Comparison of ENCODE assay signal across 20 cellular contexts in the genomic region with DNA sequence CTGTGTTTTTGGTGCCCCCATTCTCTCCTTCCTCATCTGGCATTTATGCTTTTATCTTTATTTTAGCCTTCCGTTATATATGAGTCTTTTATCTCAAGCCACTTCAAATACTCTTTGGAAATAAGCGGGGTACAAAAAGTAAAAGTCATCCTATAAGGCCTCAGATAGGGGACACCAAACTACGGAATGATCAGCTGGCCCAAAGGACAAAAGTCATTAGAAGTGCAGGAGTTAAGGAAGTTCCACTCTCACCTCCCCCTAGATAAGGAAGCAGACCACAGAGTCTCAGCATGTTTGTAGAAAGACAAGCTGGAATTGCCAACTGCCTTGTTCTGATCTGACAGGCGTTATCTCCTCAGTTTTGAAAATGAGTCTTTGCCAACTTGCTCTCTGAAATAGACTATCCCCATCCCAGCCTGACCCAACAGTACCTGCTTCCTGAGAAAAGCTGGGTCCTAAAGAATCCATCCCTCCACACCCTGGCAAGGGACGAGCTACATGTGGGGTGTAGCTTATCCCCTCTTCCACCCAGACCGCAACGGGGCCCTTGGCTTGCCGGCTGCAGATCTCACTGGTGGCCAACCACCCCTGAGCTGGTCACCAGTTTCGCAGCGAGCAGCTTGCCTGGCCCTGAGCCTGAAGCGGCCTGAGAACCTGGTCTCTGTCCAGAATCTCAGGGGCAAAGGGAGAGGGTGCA. TPM values are rescaled to one million over a fixed set of nuclear protein-coding genes. Genes with fewer than 3 reads are reported as not detected.
DNase-seq lines count a peak whose midpoint lies in the region; ATAC-seq, FAIRE-seq and TF ChIP-seq lines count a peak whose summit lies in the region.
"Had no signal": no experiment of that assay in that cellular context is flagged by ENCODE, and none has a peak within 500 bp of the region (broad histone marks: within the 10 kb centered on the region; RNA-seq: fewer than 3 reads in every experiment).

No MANE protein-coding gene starts in this region.

- no peak for FAIRE-seq in HepG2 (lab: Jason Lieb, UNC)
- FAIRE-seq: A549, islet of Langerhans had no signal

- CTCF ChIA-PET in MCF 10A (lab: Yijun Ruan, JAX) (no interaction called here), HepG2 (lab: Yijun Ruan, JAX; ENCODE audit: low intra/inter-chr PET ratio, low total read pairs) (no interaction called here)

- no peak overlapping the region for H2AFZ ChIP-seq in HepG2 (ENCODE audit: low read length)
- H2AFZ ChIP-seq: PC-9 had no signal

- H4K20me1 ChIP-seq in HepG2 (ENCODE audit: insufficient read depth, low read length): no peaks in the 10 kb centered on the region

- H3K4me1 ChIP-seq in breast epithelium (no peaks in the 10 kb centered on the region), HepG2 (ENCODE audit: insufficient read depth, low read length) (peaks cover 11% of the 10 kb centered on the region; the same call in 1 of the 2 replicates)
- H3K4me1 ChIP-seq: A549 had no signal

- no peak overlapping the region for H3K4me3 Mint-ChIP-seq in MCF 10A (ENCODE audit: unreplicated experiment)
- H3K4me3 Mint-ChIP-seq: CD4-positive, alpha-beta T cell; mesothelial cell of epicardium had no signal

- H3K9me3 Mint-ChIP-seq in MCF 10A (ENCODE audit: unreplicated experiment): no peaks in the 10 kb centered on the region
- H3K9me3 Mint-ChIP-seq: CD4-positive, alpha-beta T cell had no signal

- H3K27me3 Mint-ChIP-seq in MCF 10A (ENCODE audit: insufficient read depth, unreplicated experiment): no peaks in the 10 kb centered on the region
- H3K27me3 Mint-ChIP-seq: CD4-positive, alpha-beta T cell had no signal

- no peak for DNase-seq in MCF 10A (ENCODE audit: unreplicated experiment)
- no peak for DNase-seq in breast epithelium (ENCODE audit: low spot score in 2 of 2)
- peak; percentile 44 for DNase-seq in cerebellum (ENCODE audit: low spot score)
- DNase-seq in HepG2 (ENCODE audit: low spot score): no peak
- DNase-seq in GM20000 (ENCODE audit: low spot score): no peak
- DNase-seq in RPMI8226: no peak
- no peak for DNase-seq in mucosa of gallbladder (ENCODE audit: low spot score)
- DNase-seq in NCI-H187 treated with DMSO at 0.1 percent for 48 hours (lab: John Stamatoyannopoulos, UW): no peak
- DNase-seq: activated gamma-delta T cell; CD4-positive, alpha-beta T cell; DND-41; NCI-H2029 treated with DMSO at 0.1 percent for 48 hours; NCI-H510A treated with DMSO at 0.1 percent for 48 hours; occipital lobe; PC-9; stimulated activated naive CD4-positive, alpha-beta T cell had no signal

- H3K27ac ChIP-seq in breast epithelium: no peak overlapping the region
- H3K27ac ChIP-seq in HepG2 (ENCODE audit: extremely low read length, insufficient read depth, low read length): no peak overlapping the region
- H3K27ac ChIP-seq: A549, PC-9 had no signal

- intact Hi-C loops in MCF 10A (cut with micrococcal nuclease) (no loop called here), breast epithelium (cut with DNase I; ENCODE audit: low total_unique reads) (no loop called here), HepG2 (cut with micrococcal nuclease; ENCODE audit: unreplicated experiment) (no loop called here)

- no peak for TF ChIP-seq POLR2A in breast epithelium (IDR thresholded peaks at IDR 0.05)
- no peak for TF ChIP-seq POLR2A in HepG2 (IDR thresholded peaks at IDR 0.05; ENCODE audit: insufficient read depth in 1 of 2, low read depth in 2 of 2, low read length in 2 of 2)

- in situ Hi-C loops in HepG2 (cut with HindIII; ENCODE audit: extremely low pct_ligation_motif_present, low pct_unique_long_range_greater_than_20kb): no loop called here

- no peaks in the 10 kb centered on the region for H3K36me3 Mint-ChIP-seq in MCF 10A (ENCODE audit: insufficient read depth, unreplicated experiment)

- TF ChIP-seq EP300 in HepG2 (IDR thresholded peaks at IDR 0.05; ENCODE audit: low read depth in 2 of 2, low read length in 2 of 2) (no peak), HepG2 (CRISPR knock-in tag; IDR thresholded peaks at IDR 0.05; ENCODE audit: borderline replicate concordance) (no peak)

- no peak for ATAC-seq in HepG2
- ATAC-seq: A549, esophagus mucosa had no signal

- H3K9ac ChIP-seq in HepG2 (ENCODE audit: insufficient read depth, low read depth, low read length): no peak overlapping the region

- H3K9me3 ChIP-seq in breast epithelium (no peaks in the 10 kb centered on the region), HepG2 (ENCODE audit: low read length) (no peaks in the 10 kb centered on the region)
- H3K9me3 ChIP-seq: A549 had no signal

- 96% methylated on average over 7 of the region's 11 CpGs for WGBS in HepG2 (ENCODE audit: low lambda C conversion rate)

- POLR2A ChIA-PET in MCF 10A (lab: Yijun Ruan, JAX): no interaction called here
- POLR2A ChIA-PET in HepG2 (lab: Yijun Ruan, JAX): no interaction called here

- H3K79me2 ChIP-seq in HepG2 (ENCODE audit: insufficient read depth, low read length): no peaks in the 10 kb centered on the region

- H3K4me2 ChIP-seq in HepG2 (ENCODE audit: low read depth, low read length): no peak overlapping the region
- H3K4me2 ChIP-seq: A549, PC-9 had no signal

- H3K4me3 ChIP-seq in breast epithelium (no peak overlapping the region), HepG2 (replicated peaks in 1 of 3; ENCODE audit: insufficient read depth in 1 of 3, low read depth in 2 of 3, low read length in 3 of 3) (no peak overlapping the region)
- H3K4me3 ChIP-seq: A549, PC-9 had no signal

- TF ChIP-seq CTCF in MCF 10A (IDR thresholded peaks at IDR 0.05; ENCODE audit: unreplicated experiment) (no peak), breast epithelium (IDR thresholded peaks at IDR 0.05) (no peak), HepG2 (CRISPR knock-in tag; IDR thresholded peaks at IDR 0.05) (no peak), GM20000 (IDR thresholded peaks at IDR 0.05; ENCODE audit: extremely low read depth, missing control alignments) (no peak)

- H3K36me3 ChIP-seq in breast epithelium (no peaks in the 10 kb centered on the region), HepG2 (replicated peaks in 1 of 2; ENCODE audit: control insufficient read depth in 1 of 2, insufficient read depth in 2 of 2, low read length in 2 of 2) (peaks cover 3 to 45% of the 10 kb centered on the region in 2 experiments)

- no peaks in the 10 kb centered on the region for H3K4me1 Mint-ChIP-seq in MCF 10A (ENCODE audit: insufficient read depth, unreplicated experiment)
- H3K4me1 Mint-ChIP-seq: mesothelial cell of epicardium had no signal

- H3K27ac Mint-ChIP-seq in MCF 10A (ENCODE audit: low read depth, unreplicated experiment): peak overlapping the region; percentile 36
- H3K27ac Mint-ChIP-seq: CD4-positive, alpha-beta T cell; mesothelial cell of epicardium had no signal

- BruUV-seq in MCF 10A (replicated peaks; lab: Mats Ljungman, UMichigan) (no TSS peak), HepG2 (replicated peaks; lab: Mats Ljungman, UMichigan) (TSS peak; percentile 39)

- H3K27me3 ChIP-seq in breast epithelium (no peaks in the 10 kb centered on the region), HepG2 (ENCODE audit: control insufficient read depth in 1 of 2, insufficient read depth in 2 of 2, low read length in 2 of 2) (no peaks in the 10 kb centered on the region)

- no peak for TF ChIP-seq RAD21 in HepG2 (CRISPR knock-in tag; IDR thresholded peaks at IDR 0.05)

RNA-seq across cellular contexts. Expression of gene FADS2, which starts 13.7 kb away (rescaled TPM):
- total RNA-seq in MCF 10A (2022) (7.5 and 20.6 TPM in 2 replicates), breast epithelium (10 to 100 TPM in 1 of 3 donors, 1 to 10 TPM in 2; 5.6 to 35.8 (median 7.5) TPM), cerebellum (88.6 TPM), HepG2 (2016; rRNA removed; fragmentation: Illumina TruSeq; extraction: Trizol) (54.7 and 124 TPM in 2 replicates), mucosa of gallbladder (34.5 TPM)
- 17.6 and 17.8 TPM in 2 replicates for total RNA-seq in HepG2 (2016; cell fraction: cytosol; rRNA removed; fragmentation: Illumina TruSeq; extraction: Trizol; ENCODE audit: low read depth)
- 51.3 and 120 TPM in 2 replicates for total RNA-seq in HepG2 (2016; cell fraction: insoluble cytoplasmic fraction; rRNA removed; fragmentation: Illumina TruSeq; extraction: Trizol)
- 42.1 and 45.1 TPM in 2 replicates for total RNA-seq in HepG2 (2016; cell fraction: membrane; rRNA removed; fragmentation: Illumina TruSeq; extraction: Trizol)
- total RNA-seq in HepG2 (2016; cell fraction: nucleus; rRNA removed; fragmentation: Illumina TruSeq; extraction: Trizol): 103 and 115 TPM in 2 replicates
- 90.1 and 125 TPM in 2 replicates for polyA plus RNA-seq in HepG2 (2011; rRNA removed)
- 66.9 and 93.5 TPM in 2 replicates for polyA plus RNA-seq in HepG2 (2011; cell fraction: cytosol; rRNA removed)
- 77.8 and 97.6 TPM in 2 replicates for polyA plus RNA-seq in HepG2 (2011; cell fraction: nucleus; rRNA removed)
- polyA plus RNA-seq in HepG2 (2012): 111 and 112 TPM in 2 replicates
- polyA plus RNA-seq in HepG2 (2016; cell fraction: cytosol; fragmentation: Illumina TruSeq; extraction: Trizol; ENCODE audit: low read depth): 16.3 and 18.5 TPM in 2 replicates
- 43.7 and 53.6 TPM in 2 replicates for polyA plus RNA-seq in HepG2 (2016; cell fraction: insoluble cytoplasmic fraction; fragmentation: Illumina TruSeq; extraction: Trizol; ENCODE audit: low read depth)
- polyA plus RNA-seq in HepG2 (2016; cell fraction: membrane; fragmentation: Illumina TruSeq; extraction: Trizol; ENCODE audit: low read depth): 27.1 and 32.3 TPM in 2 replicates
- polyA plus RNA-seq in HepG2 (2016; cell fraction: nucleus; fragmentation: Illumina TruSeq; extraction: Trizol; ENCODE audit: insufficient read depth, low read depth): 153 and 164 TPM in 2 replicates
- polyA minus RNA-seq in HepG2 (2011; rRNA and poly(A)+ RNA removed; ENCODE audit: low replicate concordance): 240 and 324 TPM in 2 replicates
- 65.5 and 71.3 TPM in 2 replicates for polyA minus RNA-seq in HepG2 (2011; cell fraction: cytosol; rRNA and poly(A)+ RNA removed)
- polyA minus RNA-seq in HepG2 (2011; cell fraction: nucleus; rRNA and poly(A)+ RNA removed): 23.2 and 36.6 TPM in 2 replicates

RNA-seq across cellular contexts. Expression of gene FADS1, which starts 25.0 kb away (rescaled TPM):
- total RNA-seq in MCF 10A (2022) (24.2 and 27.5 TPM in 2 replicates), breast epithelium (100 to 1,000 TPM in 1 of 3 donors, 10 to 100 TPM in 1, 1 to 10 TPM in 1; 8.8 to 112 (median 15.1) TPM), cerebellum (58.0 TPM), HepG2 (2016; rRNA removed; fragmentation: Illumina TruSeq; extraction: Trizol) (65.8 and 108 TPM in 2 replicates), mucosa of gallbladder (23.4 TPM)
- 28.4 and 32.7 TPM in 2 replicates for total RNA-seq in HepG2 (2016; cell fraction: cytosol; rRNA removed; fragmentation: Illumina TruSeq; extraction: Trizol; ENCODE audit: low read depth)
- total RNA-seq in HepG2 (2016; cell fraction: insoluble cytoplasmic fraction; rRNA removed; fragmentation: Illumina TruSeq; extraction: Trizol): 63.3 and 108 TPM in 2 replicates
- 64.5 and 65.2 TPM in 2 replicates for total RNA-seq in HepG2 (2016; cell fraction: membrane; rRNA removed; fragmentation: Illumina TruSeq; extraction: Trizol)
- total RNA-seq in HepG2 (2016; cell fraction: nucleus; rRNA removed; fragmentation: Illumina TruSeq; extraction: Trizol): 91.8 and 110 TPM in 2 replicates
- 91.8 and 98.4 TPM in 2 replicates for polyA plus RNA-seq in HepG2 (2011; rRNA removed)
- polyA plus RNA-seq in HepG2 (2011; cell fraction: cytosol; rRNA removed): 80.8 and 110 TPM in 2 replicates
- polyA plus RNA-seq in HepG2 (2011; cell fraction: nucleus; rRNA removed): 56.1 and 66.5 TPM in 2 replicates
- polyA plus RNA-seq in HepG2 (2012): 70.6 and 81.6 TPM in 2 replicates
- 18.4 and 22.5 TPM in 2 replicates for polyA plus RNA-seq in HepG2 (2016; cell fraction: cytosol; fragmentation: Illumina TruSeq; extraction: Trizol; ENCODE audit: low read depth)
- 56.1 and 57.8 TPM in 2 replicates for polyA plus RNA-seq in HepG2 (2016; cell fraction: insoluble cytoplasmic fraction; fragmentation: Illumina TruSeq; extraction: Trizol; ENCODE audit: low read depth)
- 34.4 and 36.5 TPM in 2 replicates for polyA plus RNA-seq in HepG2 (2016; cell fraction: membrane; fragmentation: Illumina TruSeq; extraction: Trizol; ENCODE audit: low read depth)
- 134 TPM in 2 replicates for polyA plus RNA-seq in HepG2 (2016; cell fraction: nucleus; fragmentation: Illumina TruSeq; extraction: Trizol; ENCODE audit: insufficient read depth, low read depth)
- 305 and 789 TPM in 2 replicates for polyA minus RNA-seq in HepG2 (2011; rRNA and poly(A)+ RNA removed; ENCODE audit: low replicate concordance)
- 108 and 118 TPM in 2 replicates for polyA minus RNA-seq in HepG2 (2011; cell fraction: cytosol; rRNA and poly(A)+ RNA removed)
- 63.0 and 82.7 TPM in 2 replicates for polyA minus RNA-seq in HepG2 (2011; cell fraction: nucleus; rRNA and poly(A)+ RNA removed)

RNA-seq across cellular contexts. Expression of gene FEN1, which starts 49.1 kb away (rescaled TPM):
- total RNA-seq in MCF 10A (2022): 19.9 and 21.5 TPM in 2 replicates
- total RNA-seq in breast epithelium: 1 to 10 TPM; 5.9 to 9.2 (median 8.5) TPM
- 15.2 TPM for total RNA-seq in cerebellum
- total RNA-seq in HepG2 (2016; rRNA removed; fragmentation: Illumina TruSeq; extraction: Trizol): 102 and 116 TPM in 2 replicates
- 9.9 and 12.9 TPM in 2 replicates for total RNA-seq in HepG2 (2016; cell fraction: cytosol; rRNA removed; fragmentation: Illumina TruSeq; extraction: Trizol; ENCODE audit: low read depth)
- 103 and 117 TPM in 2 replicates for total RNA-seq in HepG2 (2016; cell fraction: insoluble cytoplasmic fraction; rRNA removed; fragmentation: Illumina TruSeq; extraction: Trizol)
- total RNA-seq in HepG2 (2016; cell fraction: membrane; rRNA removed; fragmentation: Illumina TruSeq; extraction: Trizol): 25.3 and 31.0 TPM in 2 replicates
- 47.5 and 54.1 TPM in 2 replicates for total RNA-seq in HepG2 (2016; cell fraction: nucleus; rRNA removed; fragmentation: Illumina TruSeq; extraction: Trizol)
- 10.9 and 12.4 TPM in 2 replicates for polyA plus RNA-seq in HepG2 (2011; rRNA removed)
- polyA plus RNA-seq in HepG2 (2011; cell fraction: cytosol; rRNA removed): 11.9 and 14.6 TPM in 2 replicates
- polyA plus RNA-seq in HepG2 (2011; cell fraction: nucleus; rRNA removed): 4.0 and 5.3 TPM in 2 replicates
- polyA plus RNA-seq in HepG2 (2012): 11.2 and 20.0 TPM in 2 replicates
- 5.2 and 7.1 TPM in 2 replicates for polyA plus RNA-seq in HepG2 (2016; cell fraction: cytosol; fragmentation: Illumina TruSeq; extraction: Trizol; ENCODE audit: low read depth)
- polyA plus RNA-seq in HepG2 (2016; cell fraction: insoluble cytoplasmic fraction; fragmentation: Illumina TruSeq; extraction: Trizol; ENCODE audit: low read depth): 94.2 and 98.7 TPM in 2 replicates
- 12.2 and 15.7 TPM in 2 replicates for polyA plus RNA-seq in HepG2 (2016; cell fraction: membrane; fragmentation: Illumina TruSeq; extraction: Trizol; ENCODE audit: low read depth)
- polyA plus RNA-seq in HepG2 (2016; cell fraction: nucleus; fragmentation: Illumina TruSeq; extraction: Trizol; ENCODE audit: insufficient read depth, low read depth): 60.2 and 63.1 TPM in 2 replicates
- 25.3 and 218 TPM in 2 replicates for polyA minus RNA-seq in HepG2 (2011; rRNA and poly(A)+ RNA removed; ENCODE audit: low replicate concordance)
- 7.6 and 10.2 TPM in 2 replicates for polyA minus RNA-seq in HepG2 (2011; cell fraction: cytosol; rRNA and poly(A)+ RNA removed)
- polyA minus RNA-seq in HepG2 (2011; cell fraction: nucleus; rRNA and poly(A)+ RNA removed): 10.8 and 11.8 TPM in 2 replicates
- total RNA-seq in mucosa of gallbladder: 7.7 TPM

RNA-seq across cellular contexts. Expression of gene TMEM258, which starts 49.4 kb away (rescaled TPM):
- total RNA-seq in MCF 10A (2022) (184 and 300 TPM in 2 replicates), breast epithelium (10 to 100 TPM; 35.4 to 55.4 (median 35.7) TPM), cerebellum (74.4 TPM), HepG2 (2016; rRNA removed; fragmentation: Illumina TruSeq; extraction: Trizol) (164 and 175 TPM in 2 replicates), mucosa of gallbladder (116 TPM)
- 124 and 186 TPM in 2 replicates for total RNA-seq in HepG2 (2016; cell fraction: cytosol; rRNA removed; fragmentation: Illumina TruSeq; extraction: Trizol; ENCODE audit: low read depth)
- total RNA-seq in HepG2 (2016; cell fraction: insoluble cytoplasmic fraction; rRNA removed; fragmentation: Illumina TruSeq; extraction: Trizol): 157 and 180 TPM in 2 replicates
- 166 and 206 TPM in 2 replicates for total RNA-seq in HepG2 (2016; cell fraction: membrane; rRNA removed; fragmentation: Illumina TruSeq; extraction: Trizol)
- 83.5 and 96.3 TPM in 2 replicates for total RNA-seq in HepG2 (2016; cell fraction: nucleus; rRNA removed; fragmentation: Illumina TruSeq; extraction: Trizol)
- 363 and 424 TPM in 2 replicates for polyA plus RNA-seq in HepG2 (2011; rRNA removed)
- 333 and 381 TPM in 2 replicates for polyA plus RNA-seq in HepG2 (2011; cell fraction: cytosol; rRNA removed)
- polyA plus RNA-seq in HepG2 (2011; cell fraction: nucleus; rRNA removed): 70.6 and 77.2 TPM in 2 replicates
- 225 and 301 TPM in 2 replicates for polyA plus RNA-seq in HepG2 (2012)
- polyA plus RNA-seq in HepG2 (2016; cell fraction: cytosol; fragmentation: Illumina TruSeq; extraction: Trizol; ENCODE audit: low read depth): 181 and 226 TPM in 2 replicates
- 187 and 188 TPM in 2 replicates for polyA plus RNA-seq in HepG2 (2016; cell fraction: insoluble cytoplasmic fraction; fragmentation: Illumina TruSeq; extraction: Trizol; ENCODE audit: low read depth)
- 185 and 215 TPM in 2 replicates for polyA plus RNA-seq in HepG2 (2016; cell fraction: membrane; fragmentation: Illumina TruSeq; extraction: Trizol; ENCODE audit: low read depth)
- polyA plus RNA-seq in HepG2 (2016; cell fraction: nucleus; fragmentation: Illumina TruSeq; extraction: Trizol; ENCODE audit: insufficient read depth, low read depth): 173 and 175 TPM in 2 replicates
- 153 and 413 TPM in 2 replicates for polyA minus RNA-seq in HepG2 (2011; rRNA and poly(A)+ RNA removed; ENCODE audit: low replicate concordance)
- 79.2 and 82.2 TPM in 2 replicates for polyA minus RNA-seq in HepG2 (2011; cell fraction: cytosol; rRNA and poly(A)+ RNA removed)
- polyA minus RNA-seq in HepG2 (2011; cell fraction: nucleus; rRNA and poly(A)+ RNA removed): 54.3 and 55.7 TPM in 2 replicates

RNA-seq across cellular contexts. Expression of gene FADS3, which starts 49.6 kb away (rescaled TPM):
- 145 and 184 TPM in 2 replicates for total RNA-seq in MCF 10A (2022)
- 100 to 1,000 TPM in 2 of 3 donors, 10 to 100 TPM in 1; 38.8 to 156 (median 112) TPM for total RNA-seq in breast epithelium
- 29.9 TPM for total RNA-seq in cerebellum
- total RNA-seq in HepG2 (2016; rRNA removed; fragmentation: Illumina TruSeq; extraction: Trizol): 4.5 and 13.4 TPM in 2 replicates
- 8.3 and 10.6 TPM in 2 replicates for total RNA-seq in HepG2 (2016; cell fraction: cytosol; rRNA removed; fragmentation: Illumina TruSeq; extraction: Trizol; ENCODE audit: low read depth)
- 3.4 and 13.2 TPM in 2 replicates for total RNA-seq in HepG2 (2016; cell fraction: insoluble cytoplasmic fraction; rRNA removed; fragmentation: Illumina TruSeq; extraction: Trizol)
- 7.7 and 10.7 TPM in 2 replicates for total RNA-seq in HepG2 (2016; cell fraction: membrane; rRNA removed; fragmentation: Illumina TruSeq; extraction: Trizol)
- total RNA-seq in HepG2 (2016; cell fraction: nucleus; rRNA removed; fragmentation: Illumina TruSeq; extraction: Trizol): 12.9 and 21.0 TPM in 2 replicates
- 23.2 and 36.6 TPM in 2 replicates for polyA plus RNA-seq in HepG2 (2011; rRNA removed)
- polyA plus RNA-seq in HepG2 (2011; cell fraction: cytosol; rRNA removed): 13.7 and 17.5 TPM in 2 replicates
- 236 and 242 TPM in 2 replicates for polyA plus RNA-seq in HepG2 (2011; cell fraction: nucleus; rRNA removed)
- polyA plus RNA-seq in HepG2 (2012): 5.1 and 11.5 TPM in 2 replicates
- 8.0 and 9.6 TPM in 2 replicates for polyA plus RNA-seq in HepG2 (2016; cell fraction: cytosol; fragmentation: Illumina TruSeq; extraction: Trizol; ENCODE audit: low read depth)
- 4.7 and 5.0 TPM in 2 replicates for polyA plus RNA-seq in HepG2 (2016; cell fraction: insoluble cytoplasmic fraction; fragmentation: Illumina TruSeq; extraction: Trizol; ENCODE audit: low read depth)
- polyA plus RNA-seq in HepG2 (2016; cell fraction: membrane; fragmentation: Illumina TruSeq; extraction: Trizol; ENCODE audit: low read depth): 7.9 and 9.0 TPM in 2 replicates
- polyA plus RNA-seq in HepG2 (2016; cell fraction: nucleus; fragmentation: Illumina TruSeq; extraction: Trizol; ENCODE audit: insufficient read depth, low read depth): 36.8 and 37.1 TPM in 2 replicates
- polyA minus RNA-seq in HepG2 (2011; rRNA and poly(A)+ RNA removed; ENCODE audit: low replicate concordance): 30.7 and 67.4 TPM in 2 replicates
- 10.5 and 13.0 TPM in 2 replicates for polyA minus RNA-seq in HepG2 (2011; cell fraction: cytosol; rRNA and poly(A)+ RNA removed)
- polyA minus RNA-seq in HepG2 (2011; cell fraction: nucleus; rRNA and poly(A)+ RNA removed): 10.9 and 15.8 TPM in 2 replicates
- total RNA-seq in mucosa of gallbladder: 22.6 TPM
